ENCODE assay signal across 22 cellular contexts in genomic region chr7:157652954-157653826, GRCh38.
"Had no signal": no experiment of that assay in that cellular context is flagged by ENCODE, and none has a peak within 500 bp of the region (broad histone marks: within the 10 kb centered on the region; RNA-seq: fewer than 3 reads in every experiment).

No MANE protein-coding gene starts in this region.

- H3K4me1 Mint-ChIP-seq: activated naive CD8-positive, alpha-beta T cell treated with anti-CD3 and anti-CD28 coated beads for 36 hours had no signal

- H3K4me3 Mint-ChIP-seq: activated naive CD8-positive, alpha-beta T cell treated with anti-CD3 and anti-CD28 coated beads for 36 hours; dendritic cell treated with granulocyte-macrophage colony-stimulating factor and Interleukin-4, amounts not matched to agents 40 ng/mL and 50 ng/mL, for 4 days; stimulated activated naive CD8-positive, alpha-beta T cell treated with anti-CD3 and anti-CD28 coated beads, Interleukin-15, Interleukin-2, amounts not matched to agents 100 ng/mL and 50 ng/mL, for 24 hours; T-helper 1 cell treated with Interleukin-12 subunit alpha and Interleukin-12 subunit beta and Interleukin-4 antibody, amounts not matched to agents 30 μg/mL and 1 μg/mL, for 36 hours had no signal

- H3K4me3 ChIP-seq: heart right ventricle, tibial artery had no signal

- H3K27me3 ChIP-seq: tibial artery had no signal

- H3K9me3 ChIP-seq: heart right ventricle had no signal

- DNase-seq: activated CD4-positive, alpha-beta T cell treated with anti-CD3 and anti-CD28 coated beads for 4 hours; activated CD4-positive, alpha-beta T cell treated with anti-CD3 and anti-CD28 coated beads, Interleukin-2, amount 50 U/mL, for 48 hours; activated CD4-positive, CD25-positive, alpha-beta regulatory T cell; activated CD8-positive, alpha-beta memory T cell treated with anti-CD3 and anti-CD28 coated beads, Interleukin-2, amount 50 U/mL, for 48 hours; activated naive CD4-positive, alpha-beta T cell treated with Interleukin-2 at 50 U/mL for 16 hours; activated naive CD8-positive, alpha-beta T cell treated with anti-CD3 and anti-CD28 coated beads for 36 hours; activated T-cell treated with anti-CD3 and anti-CD28 coated beads, Interleukin-2, amount 50 U/mL, for 48 hours; effector CD4-positive, alpha-beta T cell; erythroblast; foreskin fibroblast; heart right ventricle; kidney; mammary epithelial cell; occipital lobe; retina; stimulated activated CD4-positive, alpha-beta T cell treated with anti-CD3 and anti-CD28 coated beads, Interleukin-4, amount 100 ng/mL, for 1 hour; T1000 had no signal

- H3K36me3 ChIP-seq: heart right ventricle, tibial artery had no signal

- H3K4me1 ChIP-seq: heart right ventricle, tibial artery had no signal

- H3K27ac ChIP-seq: heart right ventricle, tibial artery had no signal

- H3K9me3 Mint-ChIP-seq: activated naive CD8-positive, alpha-beta T cell treated with anti-CD3 and anti-CD28 coated beads for 36 hours; dendritic cell treated with granulocyte-macrophage colony-stimulating factor and Interleukin-4, amounts not matched to agents 40 ng/mL and 50 ng/mL, for 4 days; stimulated activated naive CD8-positive, alpha-beta T cell treated with anti-CD3 and anti-CD28 coated beads, Interleukin-15, Interleukin-2, amounts not matched to agents 100 ng/mL and 50 ng/mL, for 24 hours; T-helper 1 cell treated with Interleukin-12 subunit alpha and Interleukin-12 subunit beta and Interleukin-4 antibody, amounts not matched to agents 30 μg/mL and 1 μg/mL, for 36 hours had no signal

- H3K36me3 Mint-ChIP-seq: activated naive CD8-positive, alpha-beta T cell treated with anti-CD3 and anti-CD28 coated beads for 36 hours had no signal

- ATAC-seq: heart right ventricle had no signal

- H3K27me3 Mint-ChIP-seq: activated naive CD8-positive, alpha-beta T cell treated with anti-CD3 and anti-CD28 coated beads for 36 hours; dendritic cell treated with granulocyte-macrophage colony-stimulating factor and Interleukin-4, amounts not matched to agents 40 ng/mL and 50 ng/mL, for 4 days; stimulated activated naive CD8-positive, alpha-beta T cell treated with anti-CD3 and anti-CD28 coated beads, Interleukin-15, Interleukin-2, amounts not matched to agents 100 ng/mL and 50 ng/mL, for 24 hours had no signal

- H3K27ac Mint-ChIP-seq: activated naive CD8-positive, alpha-beta T cell treated with anti-CD3 and anti-CD28 coated beads for 36 hours; dendritic cell treated with granulocyte-macrophage colony-stimulating factor and Interleukin-4, amounts not matched to agents 40 ng/mL and 50 ng/mL, for 4 days; progenitor cell of endocrine pancreas; stimulated activated naive CD8-positive, alpha-beta T cell treated with anti-CD3 and anti-CD28 coated beads, Interleukin-15, Interleukin-2, amounts not matched to agents 100 ng/mL and 50 ng/mL, for 24 hours; T-helper 1 cell treated with Interleukin-12 subunit alpha and Interleukin-12 subunit beta and Interleukin-4 antibody, amounts not matched to agents 30 μg/mL and 1 μg/mL, for 36 hours had no signal
